ENCODE assay signal across 1 cellular context in the genomic region with DNA sequence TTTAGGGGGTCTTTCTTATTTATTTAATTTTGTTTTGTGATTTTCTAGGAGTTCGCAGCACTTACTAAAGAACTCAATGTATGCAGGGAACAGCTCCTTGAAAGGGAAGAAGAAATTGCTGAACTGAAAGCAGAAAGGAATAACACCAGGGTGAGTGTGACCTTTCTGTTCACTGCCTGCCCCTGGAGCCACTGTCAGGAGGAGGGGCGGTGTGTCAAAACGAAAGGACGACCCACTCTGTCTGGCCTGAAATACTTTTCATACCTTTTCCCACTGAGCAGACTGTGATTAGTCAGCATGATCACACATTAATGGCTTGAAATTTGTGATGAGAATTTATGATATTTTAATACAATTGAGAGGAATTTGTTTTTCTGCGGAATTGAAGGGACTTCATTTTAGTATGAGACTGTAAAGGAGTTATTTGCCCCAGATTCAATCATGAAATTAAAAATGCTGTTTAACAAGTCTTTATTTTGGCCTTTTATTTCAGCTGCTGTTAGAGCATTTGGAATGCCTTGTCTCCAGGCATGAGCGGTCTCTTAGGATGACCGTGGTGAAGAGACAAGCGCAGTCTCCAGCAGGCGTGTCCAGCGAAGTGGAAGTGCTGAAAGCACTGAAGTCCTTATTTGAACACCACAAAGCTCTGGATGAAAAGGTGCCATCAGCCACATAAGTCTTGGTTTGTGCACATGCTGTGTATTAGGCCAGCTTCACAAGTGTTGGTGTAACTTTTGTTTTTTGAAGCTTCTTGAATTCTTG.
A peak's percentile ranks its signal among the peaks of the same experiment; 100 is the strongest.
TF ChIP-seq lines count a peak whose summit lies in the region.

No MANE protein-coding gene starts in this region.

TF ChIP-seq in GM12878, 131 proteins besides CTCF, POLR2A, EP300 and RAD21 (continued from another document and continues in another):
- TF ChIP-seq MTA2 (IDR thresholded peaks at IDR 0.05; ENCODE audit: low read depth) (peak; percentile 45), SUZ12 (IDR thresholded peaks at IDR 0.05; ENCODE audit: unreplicated experiment) (no peak), ZSCAN29 (IDR thresholded peaks at IDR 0.05) (no peak), ZNF24 (IDR thresholded peaks at IDR 0.05) (no peak), SREBF2 (IDR thresholded peaks at IDR 0.05; ENCODE audit: low read length) (no peak), RAD51 (IDR thresholded peaks at IDR 0.05) (no peak), RB1 (IDR thresholded peaks at IDR 0.05; ENCODE audit: borderline replicate concordance) (no peak), CEBPB (IDR thresholded peaks at IDR 0.05; ENCODE audit: borderline replicate concordance in 1 of 2, low read depth in 2 of 2, low read length in 2 of 2) (no peak), ATF7 (IDR thresholded peaks at IDR 0.05; ENCODE audit: low read depth) (no peak), BRCA1 (IDR thresholded peaks at IDR 0.05; ENCODE audit: low read depth, low read length) (no peak), RBBP5 (conservative IDR thresholded peaks at IDR 0.05) (no peak), POU2F2 (IDR thresholded peaks at IDR 0.05; ENCODE audit: borderline replicate concordance, low read depth, low read length) (no peak), FOS (IDR thresholded peaks at IDR 0.05; ENCODE audit: borderline replicate concordance, extremely low read depth, insufficient read length) (no peak), ZZZ3 (IDR thresholded peaks at IDR 0.05; ENCODE audit: control insufficient read depth, insufficient read length, low read depth) (no peak), TCF12 (IDR thresholded peaks at IDR 0.05; ENCODE audit: low read depth, low read length) (no peak), IRF4 (IDR thresholded peaks at IDR 0.05; ENCODE audit: low read depth, low read length) (peak; percentile 88), IKZF2 (IDR thresholded peaks at IDR 0.05) (peak; percentile 48 to 54; a peak in 2 of 4 replicates), ESRRA (IDR thresholded peaks at IDR 0.05; ENCODE audit: low read length) (no peak), KLF5 (IDR thresholded peaks at IDR 0.05; ENCODE audit: partially characterized antibody) (no peak), STAT1 (conservative IDR thresholded peaks at IDR 0.05) (no peak), NRF1 (conservative IDR thresholded peaks at IDR 0.05; ENCODE audit: low read depth, low read length) (no peak), SPI1 (IDR thresholded peaks at IDR 0.05; ENCODE audit: borderline replicate concordance, insufficient read depth, low read depth, low read length) (0 out of 2 replicates have a peak, but pooled peaks have one; percentile 12), KDM1A (IDR thresholded peaks at IDR 0.05; ENCODE audit: borderline replicate concordance) (no peak), PAX5 (IDR thresholded peaks at IDR 0.05; ENCODE audit: borderline replicate concordance, low read depth, low read length) (peak; percentile 35; the same call in 1 of the 2 replicates), NR2C2 (IDR thresholded peaks at IDR 0.05; ENCODE audit: borderline replicate concordance, control insufficient read depth, insufficient read length, low read depth) (no peak), NBN (IDR thresholded peaks at IDR 0.05) (no peak), PAX8 (IDR thresholded peaks at IDR 0.05) (no peak), HCFC1 (IDR thresholded peaks at IDR 0.05; ENCODE audit: low read length) (no peak), TAF1 (IDR thresholded peaks at IDR 0.05; ENCODE audit: borderline replicate concordance, low read depth, low read length) (no peak), NR2C1 (IDR thresholded peaks at IDR 0.05) (peak; percentile 47; the same call in 1 of the 2 replicates), BCL11A (IDR thresholded peaks at IDR 0.05; ENCODE audit: low read depth, low read length) (peak; percentile 68), MYB (IDR thresholded peaks at IDR 0.05; ENCODE audit: borderline replicate concordance, low read depth, low read length) (no peak), MTA3 (IDR thresholded peaks at IDR 0.05; ENCODE audit: borderline replicate concordance, low read length) (no peak), PML (IDR thresholded peaks at IDR 0.05; ENCODE audit: low read length) (no peak), WRNIP1 (IDR thresholded peaks at IDR 0.05; ENCODE audit: borderline replicate concordance, low read depth, low read length) (no peak), CHD4 (IDR thresholded peaks at IDR 0.05) (no peak), HDAC2 (IDR thresholded peaks at IDR 0.05) (no peak), MEF2A (IDR thresholded peaks at IDR 0.05; ENCODE audit: insufficient read depth, low read depth, low read length) (0 out of 2 replicates have a peak, but pooled peaks have one; percentile 36)
- TF ChIP-seq, protein P1, sequence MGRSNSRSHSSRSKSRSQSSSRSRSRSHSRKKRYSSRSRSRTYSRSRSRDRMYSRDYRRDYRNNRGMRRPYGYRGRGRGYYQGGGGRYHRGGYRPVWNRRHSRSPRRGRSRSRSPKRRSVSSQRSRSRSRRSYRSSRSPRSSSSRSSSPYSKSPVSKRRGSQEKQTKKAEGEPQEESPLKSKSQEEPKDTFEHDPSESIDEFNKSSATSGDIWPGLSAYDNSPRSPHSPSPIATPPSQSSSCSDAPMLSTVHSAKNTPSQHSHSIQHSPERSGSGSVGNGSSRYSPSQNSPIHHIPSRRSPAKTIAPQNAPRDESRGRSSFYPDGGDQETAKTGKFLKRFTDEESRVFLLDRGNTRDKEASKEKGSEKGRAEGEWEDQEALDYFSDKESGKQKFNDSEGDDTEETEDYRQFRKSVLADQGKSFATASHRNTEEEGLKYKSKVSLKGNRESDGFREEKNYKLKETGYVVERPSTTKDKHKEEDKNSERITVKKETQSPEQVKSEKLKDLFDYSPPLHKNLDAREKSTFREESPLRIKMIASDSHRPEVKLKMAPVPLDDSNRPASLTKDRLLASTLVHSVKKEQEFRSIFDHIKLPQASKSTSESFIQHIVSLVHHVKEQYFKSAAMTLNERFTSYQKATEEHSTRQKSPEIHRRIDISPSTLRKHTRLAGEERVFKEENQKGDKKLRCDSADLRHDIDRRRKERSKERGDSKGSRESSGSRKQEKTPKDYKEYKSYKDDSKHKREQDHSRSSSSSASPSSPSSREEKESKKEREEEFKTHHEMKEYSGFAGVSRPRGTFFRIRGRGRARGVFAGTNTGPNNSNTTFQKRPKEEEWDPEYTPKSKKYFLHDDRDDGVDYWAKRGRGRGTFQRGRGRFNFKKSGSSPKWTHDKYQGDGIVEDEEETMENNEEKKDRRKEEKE (IDR thresholded peaks at IDR 0.05) = no peak
- TF ChIP-seq, protein P2, sequence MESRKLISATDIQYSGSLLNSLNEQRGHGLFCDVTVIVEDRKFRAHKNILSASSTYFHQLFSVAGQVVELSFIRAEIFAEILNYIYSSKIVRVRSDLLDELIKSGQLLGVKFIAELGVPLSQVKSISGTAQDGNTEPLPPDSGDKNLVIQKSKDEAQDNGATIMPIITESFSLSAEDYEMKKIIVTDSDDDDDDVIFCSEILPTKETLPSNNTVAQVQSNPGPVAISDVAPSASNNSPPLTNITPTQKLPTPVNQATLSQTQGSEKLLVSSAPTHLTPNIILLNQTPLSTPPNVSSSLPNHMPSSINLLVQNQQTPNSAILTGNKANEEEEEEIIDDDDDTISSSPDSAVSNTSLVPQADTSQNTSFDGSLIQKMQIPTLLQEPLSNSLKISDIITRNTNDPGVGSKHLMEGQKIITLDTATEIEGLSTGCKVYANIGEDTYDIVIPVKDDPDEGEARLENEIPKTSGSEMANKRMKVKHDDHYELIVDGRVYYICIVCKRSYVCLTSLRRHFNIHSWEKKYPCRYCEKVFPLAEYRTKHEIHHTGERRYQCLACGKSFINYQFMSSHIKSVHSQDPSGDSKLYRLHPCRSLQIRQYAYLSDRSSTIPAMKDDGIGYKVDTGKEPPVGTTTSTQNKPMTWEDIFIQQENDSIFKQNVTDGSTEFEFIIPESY (IDR thresholded peaks at IDR 0.05) = no peak
- TF ChIP-seq, protein P3, sequence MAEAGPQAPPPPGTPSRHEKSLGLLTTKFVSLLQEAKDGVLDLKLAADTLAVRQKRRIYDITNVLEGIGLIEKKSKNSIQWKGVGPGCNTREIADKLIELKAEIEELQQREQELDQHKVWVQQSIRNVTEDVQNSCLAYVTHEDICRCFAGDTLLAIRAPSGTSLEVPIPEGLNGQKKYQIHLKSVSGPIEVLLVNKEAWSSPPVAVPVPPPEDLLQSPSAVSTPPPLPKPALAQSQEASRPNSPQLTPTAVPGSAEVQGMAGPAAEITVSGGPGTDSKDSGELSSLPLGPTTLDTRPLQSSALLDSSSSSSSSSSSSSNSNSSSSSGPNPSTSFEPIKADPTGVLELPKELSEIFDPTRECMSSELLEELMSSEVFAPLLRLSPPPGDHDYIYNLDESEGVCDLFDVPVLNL (IDR thresholded peaks at IDR 0.05; ENCODE audit: low read depth, low read length) = no peak
- TF ChIP-seq, protein P4, sequence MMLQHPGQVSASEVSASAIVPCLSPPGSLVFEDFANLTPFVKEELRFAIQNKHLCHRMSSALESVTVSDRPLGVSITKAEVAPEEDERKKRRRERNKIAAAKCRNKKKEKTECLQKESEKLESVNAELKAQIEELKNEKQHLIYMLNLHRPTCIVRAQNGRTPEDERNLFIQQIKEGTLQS (IDR thresholded peaks at IDR 0.05; ENCODE audit: borderline replicate concordance, extremely low read depth, low read depth, low read length) = no peak
- TF ChIP-seq, protein P5, sequence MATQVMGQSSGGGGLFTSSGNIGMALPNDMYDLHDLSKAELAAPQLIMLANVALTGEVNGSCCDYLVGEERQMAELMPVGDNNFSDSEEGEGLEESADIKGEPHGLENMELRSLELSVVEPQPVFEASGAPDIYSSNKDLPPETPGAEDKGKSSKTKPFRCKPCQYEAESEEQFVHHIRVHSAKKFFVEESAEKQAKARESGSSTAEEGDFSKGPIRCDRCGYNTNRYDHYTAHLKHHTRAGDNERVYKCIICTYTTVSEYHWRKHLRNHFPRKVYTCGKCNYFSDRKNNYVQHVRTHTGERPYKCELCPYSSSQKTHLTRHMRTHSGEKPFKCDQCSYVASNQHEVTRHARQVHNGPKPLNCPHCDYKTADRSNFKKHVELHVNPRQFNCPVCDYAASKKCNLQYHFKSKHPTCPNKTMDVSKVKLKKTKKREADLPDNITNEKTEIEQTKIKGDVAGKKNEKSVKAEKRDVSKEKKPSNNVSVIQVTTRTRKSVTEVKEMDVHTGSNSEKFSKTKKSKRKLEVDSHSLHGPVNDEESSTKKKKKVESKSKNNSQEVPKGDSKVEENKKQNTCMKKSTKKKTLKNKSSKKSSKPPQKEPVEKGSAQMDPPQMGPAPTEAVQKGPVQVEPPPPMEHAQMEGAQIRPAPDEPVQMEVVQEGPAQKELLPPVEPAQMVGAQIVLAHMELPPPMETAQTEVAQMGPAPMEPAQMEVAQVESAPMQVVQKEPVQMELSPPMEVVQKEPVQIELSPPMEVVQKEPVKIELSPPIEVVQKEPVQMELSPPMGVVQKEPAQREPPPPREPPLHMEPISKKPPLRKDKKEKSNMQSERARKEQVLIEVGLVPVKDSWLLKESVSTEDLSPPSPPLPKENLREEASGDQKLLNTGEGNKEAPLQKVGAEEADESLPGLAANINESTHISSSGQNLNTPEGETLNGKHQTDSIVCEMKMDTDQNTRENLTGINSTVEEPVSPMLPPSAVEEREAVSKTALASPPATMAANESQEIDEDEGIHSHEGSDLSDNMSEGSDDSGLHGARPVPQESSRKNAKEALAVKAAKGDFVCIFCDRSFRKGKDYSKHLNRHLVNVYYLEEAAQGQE (IDR thresholded peaks at IDR 0.05; ENCODE audit: low read depth, low read length) = no peak
- TF ChIP-seq, protein P6, sequence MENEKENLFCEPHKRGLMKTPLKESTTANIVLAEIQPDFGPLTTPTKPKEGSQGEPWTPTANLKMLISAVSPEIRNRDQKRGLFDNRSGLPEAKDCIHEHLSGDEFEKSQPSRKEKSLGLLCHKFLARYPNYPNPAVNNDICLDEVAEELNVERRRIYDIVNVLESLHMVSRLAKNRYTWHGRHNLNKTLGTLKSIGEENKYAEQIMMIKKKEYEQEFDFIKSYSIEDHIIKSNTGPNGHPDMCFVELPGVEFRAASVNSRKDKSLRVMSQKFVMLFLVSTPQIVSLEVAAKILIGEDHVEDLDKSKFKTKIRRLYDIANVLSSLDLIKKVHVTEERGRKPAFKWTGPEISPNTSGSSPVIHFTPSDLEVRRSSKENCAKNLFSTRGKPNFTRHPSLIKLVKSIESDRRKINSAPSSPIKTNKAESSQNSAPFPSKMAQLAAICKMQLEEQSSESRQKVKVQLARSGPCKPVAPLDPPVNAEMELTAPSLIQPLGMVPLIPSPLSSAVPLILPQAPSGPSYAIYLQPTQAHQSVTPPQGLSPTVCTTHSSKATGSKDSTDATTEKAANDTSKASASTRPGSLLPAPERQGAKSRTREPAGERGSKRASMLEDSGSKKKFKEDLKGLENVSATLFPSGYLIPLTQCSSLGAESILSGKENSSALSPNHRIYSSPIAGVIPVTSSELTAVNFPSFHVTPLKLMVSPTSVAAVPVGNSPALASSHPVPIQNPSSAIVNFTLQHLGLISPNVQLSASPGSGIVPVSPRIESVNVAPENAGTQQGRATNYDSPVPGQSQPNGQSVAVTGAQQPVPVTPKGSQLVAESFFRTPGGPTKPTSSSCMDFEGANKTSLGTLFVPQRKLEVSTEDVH (IDR thresholded peaks at IDR 0.05; ENCODE audit: low read depth, partially characterized antibody) = no peak
- TF ChIP-seq, protein P7, sequence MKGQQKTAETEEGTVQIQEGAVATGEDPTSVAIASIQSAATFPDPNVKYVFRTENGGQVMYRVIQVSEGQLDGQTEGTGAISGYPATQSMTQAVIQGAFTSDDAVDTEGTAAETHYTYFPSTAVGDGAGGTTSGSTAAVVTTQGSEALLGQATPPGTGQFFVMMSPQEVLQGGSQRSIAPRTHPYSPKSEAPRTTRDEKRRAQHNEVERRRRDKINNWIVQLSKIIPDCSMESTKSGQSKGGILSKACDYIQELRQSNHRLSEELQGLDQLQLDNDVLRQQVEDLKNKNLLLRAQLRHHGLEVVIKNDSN (IDR thresholded peaks at IDR 0.05; ENCODE audit: borderline replicate concordance, extremely low read length, insufficient read depth, low read depth, low read length) = no peak
- TF ChIP-seq, protein P8, sequence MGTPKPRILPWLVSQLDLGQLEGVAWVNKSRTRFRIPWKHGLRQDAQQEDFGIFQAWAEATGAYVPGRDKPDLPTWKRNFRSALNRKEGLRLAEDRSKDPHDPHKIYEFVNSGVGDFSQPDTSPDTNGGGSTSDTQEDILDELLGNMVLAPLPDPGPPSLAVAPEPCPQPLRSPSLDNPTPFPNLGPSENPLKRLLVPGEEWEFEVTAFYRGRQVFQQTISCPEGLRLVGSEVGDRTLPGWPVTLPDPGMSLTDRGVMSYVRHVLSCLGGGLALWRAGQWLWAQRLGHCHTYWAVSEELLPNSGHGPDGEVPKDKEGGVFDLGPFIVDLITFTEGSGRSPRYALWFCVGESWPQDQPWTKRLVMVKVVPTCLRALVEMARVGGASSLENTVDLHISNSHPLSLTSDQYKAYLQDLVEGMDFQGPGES (IDR thresholded peaks at IDR 0.05) = no peak
- TF ChIP-seq, protein P9, sequence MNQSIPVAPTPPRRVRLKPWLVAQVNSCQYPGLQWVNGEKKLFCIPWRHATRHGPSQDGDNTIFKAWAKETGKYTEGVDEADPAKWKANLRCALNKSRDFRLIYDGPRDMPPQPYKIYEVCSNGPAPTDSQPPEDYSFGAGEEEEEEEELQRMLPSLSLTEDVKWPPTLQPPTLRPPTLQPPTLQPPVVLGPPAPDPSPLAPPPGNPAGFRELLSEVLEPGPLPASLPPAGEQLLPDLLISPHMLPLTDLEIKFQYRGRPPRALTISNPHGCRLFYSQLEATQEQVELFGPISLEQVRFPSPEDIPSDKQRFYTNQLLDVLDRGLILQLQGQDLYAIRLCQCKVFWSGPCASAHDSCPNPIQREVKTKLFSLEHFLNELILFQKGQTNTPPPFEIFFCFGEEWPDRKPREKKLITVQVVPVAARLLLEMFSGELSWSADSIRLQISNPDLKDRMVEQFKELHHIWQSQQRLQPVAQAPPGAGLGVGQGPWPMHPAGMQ (IDR thresholded peaks at IDR 0.05; ENCODE audit: borderline replicate concordance) = no peak
